ENCODE assay signal across 20 cellular contexts in the genomic region with DNA sequence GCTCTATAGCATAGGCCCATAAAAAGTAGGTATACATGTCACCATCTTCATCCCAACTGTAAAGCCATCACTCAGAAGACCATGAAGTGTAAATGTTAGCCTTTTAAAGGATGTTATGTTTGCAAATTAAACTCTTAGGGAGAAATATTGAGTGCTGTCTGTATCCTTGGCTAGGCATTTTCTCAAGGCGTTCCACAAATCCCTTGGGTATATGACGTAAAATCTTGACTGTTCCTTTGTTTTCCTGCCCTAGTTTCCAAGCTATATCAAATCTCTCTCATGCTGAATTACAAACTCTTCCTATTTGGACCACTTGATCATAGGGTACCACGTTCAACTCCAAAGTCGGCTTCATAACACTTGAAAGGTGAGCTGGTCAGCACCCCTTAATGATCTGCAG.
"Had no signal": no experiment of that assay in that cellular context is flagged by ENCODE, and none has a peak within 500 bp of the region (broad histone marks: within the 10 kb centered on the region; RNA-seq: fewer than 3 reads in every experiment).

No MANE protein-coding gene starts in this region.

- DNase-seq: KBM-7, MV-4-11, NCI-H1048, NCI-H1105, NCI-H1417, NCI-H1436 treated with DMSO at 0.1 percent for 48 hours, NCI-H1694, NCI-H187 treated with DMSO at 0.1 percent for 48 hours, NCI-H2029 treated with DMSO at 0.1 percent for 48 hours, NCI-H2107, NCI-H2227 treated with DMSO at 0.1 percent for 48 hours, NCI-H510A, NCI-H524 treated with DMSO at 0.1 percent for 48 hours, NCI-H69, NCI-H774, Right ventricle myocardium superior, RPMI8226, SIG-M5 had no signal

- H3K36me3 ChIP-seq: SJSA1 had no signal

- H3K27ac ChIP-seq: SJSA1, SK-N-MC had no signal

- H3K4me1 ChIP-seq: SJSA1 had no signal

- H3K27me3 ChIP-seq: SJSA1 had no signal

- H3K4me3 ChIP-seq: SJSA1, SK-N-MC had no signal
